In the genomic region with DNA sequence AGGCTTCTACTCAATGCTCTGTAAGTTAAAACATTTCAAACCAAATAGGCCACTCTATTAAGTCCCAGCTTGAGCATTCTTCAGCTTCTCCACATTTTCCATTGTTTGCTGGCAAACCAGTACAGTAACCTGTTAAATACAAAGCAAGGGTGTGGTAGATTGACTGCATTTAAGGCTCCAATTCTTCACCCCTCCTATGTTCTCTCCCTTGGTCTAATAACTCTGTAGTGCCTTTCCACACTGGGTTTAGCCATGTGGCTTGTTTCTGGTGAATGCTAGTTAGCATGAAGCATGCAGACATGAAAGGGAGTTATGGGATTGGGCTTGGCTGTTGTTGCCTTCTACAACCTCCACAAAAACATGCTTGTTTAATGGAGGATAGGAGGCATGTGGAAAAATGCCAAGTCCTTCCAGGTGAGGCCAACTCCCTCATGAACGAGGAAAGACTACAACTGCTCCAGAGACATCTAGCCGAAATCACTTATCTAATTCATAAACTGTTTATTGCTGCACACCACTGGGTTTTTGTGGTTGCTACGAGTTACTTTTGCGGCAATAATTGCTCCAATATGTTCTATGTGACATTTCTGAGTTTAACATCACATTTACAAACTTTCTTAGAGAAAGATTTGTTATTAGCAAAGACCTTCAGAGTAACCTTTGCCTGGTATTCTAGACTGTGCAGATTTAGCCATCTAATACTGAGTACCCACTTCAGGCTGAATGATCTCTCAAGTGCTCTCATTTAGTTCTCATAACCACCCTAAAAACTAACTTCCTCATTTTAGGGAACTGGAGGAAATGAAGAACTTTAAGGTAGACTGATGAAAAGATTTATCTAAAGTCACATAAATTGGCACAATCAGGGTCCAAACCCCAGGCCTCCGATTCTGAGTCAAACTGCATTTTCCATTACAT, we compare ENCODE assay signal across 24 cellular contexts.
DNase-seq lines count a peak whose midpoint lies in the region; ATAC-seq, FAIRE-seq and TF ChIP-seq lines count a peak whose summit lies in the region.
"Had no signal": no experiment of that assay in that cellular context is flagged by ENCODE, and none has a peak within 500 bp of the region (broad histone marks: within the 10 kb centered on the region; RNA-seq: fewer than 3 reads in every experiment).

No MANE protein-coding gene starts in this region.

- no peaks in the 10 kb centered on the region for H3K4me1 Mint-ChIP-seq in stimulated activated effector memory CD8-positive, alpha-beta T cell treated with anti-CD3 and anti-CD28 coated beads, Interleukin-12 subunit alpha, Interleukin-12 subunit beta, amount 100 ng/mL, for 72 hours
- H3K4me1 Mint-ChIP-seq: activated naive CD4-positive, alpha-beta T cell treated with anti-CD3 and anti-CD28 coated beads, Interleukin-2, amount 50 U/mL, for 24 hours; neural progenitor cell had no signal

- no peak overlapping the region for H3K4me3 Mint-ChIP-seq in stimulated activated effector memory CD8-positive, alpha-beta T cell treated with anti-CD3 and anti-CD28 coated beads, Interleukin-12 subunit alpha, Interleukin-12 subunit beta, amount 100 ng/mL, for 72 hours
- H3K4me3 Mint-ChIP-seq: activated B cell treated with CpG ODN at 0.5 μM for 24 hours; activated CD4-positive, alpha-beta memory T cell treated with anti-CD3 and anti-CD28 coated beads for 36 hours; activated naive CD4-positive, alpha-beta T cell treated with anti-CD3 and anti-CD28 coated beads, Interleukin-2, amount 50 U/mL, for 24 hours; neural progenitor cell had no signal

- ATAC-seq in esophagus mucosa (peak; percentile 71), GM18858 (IDR thresholded peaks at IDR 0.05; ENCODE audit: unreplicated experiment) (no peak), GM21576 (IDR thresholded peaks at IDR 0.05; ENCODE audit: unreplicated experiment) (no peak), HG02610 (IDR thresholded peaks at IDR 0.05; ENCODE audit: unreplicated experiment) (no peak)
- ATAC-seq in stimulated activated effector memory CD8-positive, alpha-beta T cell treated with anti-CD3 and anti-CD28 coated beads, Interleukin-12 subunit alpha, Interleukin-12 subunit beta, amount 100 ng/mL, for 72 hours: no peak
- ATAC-seq: heart left ventricle, HepG2, PC-3 had no signal

- H3K27ac Mint-ChIP-seq in stimulated activated effector memory CD8-positive, alpha-beta T cell treated with anti-CD3 and anti-CD28 coated beads, Interleukin-12 subunit alpha, Interleukin-12 subunit beta, amount 100 ng/mL, for 72 hours: peak overlapping the region; percentile 14
- H3K27ac Mint-ChIP-seq: activated B cell treated with CpG ODN at 0.5 μM for 24 hours; activated CD4-positive, alpha-beta memory T cell treated with anti-CD3 and anti-CD28 coated beads for 36 hours; activated naive CD4-positive, alpha-beta T cell treated with anti-CD3 and anti-CD28 coated beads, Interleukin-2, amount 50 U/mL, for 24 hours; neural progenitor cell had no signal

- FAIRE-seq in GM12891 (lab: Jason Lieb, UNC): peak; percentile 26
- FAIRE-seq: HepG2, kidney, small intestine had no signal

- TF ChIP-seq POLR2A in GM12891 (IDR thresholded peaks at IDR 0.05; ENCODE audit: low read depth, low read length): no peak

- H3K36me3 Mint-ChIP-seq in stimulated activated effector memory CD8-positive, alpha-beta T cell treated with anti-CD3 and anti-CD28 coated beads, Interleukin-12 subunit alpha, Interleukin-12 subunit beta, amount 100 ng/mL, for 72 hours: peaks cover 64% of the 10 kb centered on the region

- H3K9me3 Mint-ChIP-seq in stimulated activated effector memory CD8-positive, alpha-beta T cell treated with anti-CD3 and anti-CD28 coated beads, Interleukin-12 subunit alpha, Interleukin-12 subunit beta, amount 100 ng/mL, for 72 hours: no peaks in the 10 kb centered on the region
- H3K9me3 Mint-ChIP-seq: activated naive CD4-positive, alpha-beta T cell treated with anti-CD3 and anti-CD28 coated beads, Interleukin-2, amount 50 U/mL, for 24 hours had no signal

- no peak for DNase-seq in GM12891 (ENCODE audit: insufficient read length, low spot score)
- DNase-seq in MV-4-11 (lab: John Stamatoyannopoulos, UW): peak; percentile 22
- DNase-seq in stimulated activated effector memory CD8-positive, alpha-beta T cell treated with anti-CD3 and anti-CD28 coated beads, Interleukin-12 subunit alpha, Interleukin-12 subunit beta, amount 100 ng/mL, for 72 hours (ENCODE audit: low spot score in 2 of 2): no peak
- DNase-seq: activated B cell treated with CpG ODN at 0.5 μM for 24 hours; activated CD4-positive, alpha-beta memory T cell treated with anti-CD3 and anti-CD28 coated beads for 36 hours; activated CD8-positive, alpha-beta memory T cell treated with anti-CD3 and anti-CD28 coated beads, Interleukin-2, amount 50 U/mL, for 48 hours; amygdala; Caco-2; effector CD4-positive, alpha-beta T cell; GOT3; heart left ventricle; kidney; NCI-H446 treated with DMSO at 0.1 percent for 48 hours; PC-3; small intestine; SW 1271; T-helper 9 cell had no signal

TF ChIP-seq in GM12891, 5 proteins besides CTCF, POLR2A, EP300 and RAD21:
- TF ChIP-seq PAX5 (IDR thresholded peaks at IDR 0.05; ENCODE audit: insufficient read depth, low read length, severe bottlenecking) (no peak), POLR2AphosphoS5 (IDR thresholded peaks at IDR 0.05; ENCODE audit: low read depth, low read length) (no peak), POU2F2 (IDR thresholded peaks at IDR 0.05; ENCODE audit: low read depth, low read length) (no peak), TAF1 (IDR thresholded peaks at IDR 0.05; ENCODE audit: low read depth, low read length) (no peak), SPI1 (IDR thresholded peaks at IDR 0.05; ENCODE audit: low read depth, low read length) (no peak)
TF ChIP-seq in GM12891: peak in this region for 0.
